Comparison of ENCODE assay signal across 8 cellular contexts in genomic region chr17:4796550-4796915, GRCh38. TPM values are rescaled to one million over a fixed set of nuclear protein-coding genes. Genes with fewer than 3 reads are reported as not detected.
DNase-seq lines count a peak whose midpoint lies in the region; ATAC-seq and TF ChIP-seq lines count a peak whose summit lies in the region.

No MANE protein-coding gene starts in this region.

- H3K36me3 Mint-ChIP-seq in activated CD4-positive, alpha-beta memory T cell treated with anti-CD3 and anti-CD28 coated beads, Interleukin-2, amount 10 ng/mL, durations not matched to agents 7 days and 5 days (ENCODE audit: low read depth): peaks cover 23% of the 10 kb centered on the region

- peak overlapping the region; percentile 91 for H3K27ac Mint-ChIP-seq in activated CD4-positive, alpha-beta memory T cell treated with anti-CD3 and anti-CD28 coated beads, Interleukin-2, amount 10 ng/mL, durations not matched to agents 7 days and 5 days

- peaks cover 22% of the 10 kb centered on the region for H3K36me3 ChIP-seq in HUES64 (ENCODE audit: insufficient read depth, low read length)
- H3K36me3 ChIP-seq in neutrophil: peaks cover 18% of the 10 kb centered on the region

- H3K4me1 ChIP-seq in HUES64 (ENCODE audit: insufficient read depth, low read length): no peaks in the 10 kb centered on the region
- peaks cover 8 to 17% of the 10 kb centered on the region in 2 experiments for H3K4me1 ChIP-seq in neutrophil (ENCODE audit: control insufficient read depth in 1 of 2, insufficient read depth in 1 of 2, low read depth in 1 of 2, low read length in 1 of 2)

- H3K4me1 Mint-ChIP-seq in activated CD4-positive, alpha-beta memory T cell treated with anti-CD3 and anti-CD28 coated beads, Interleukin-2, amount 10 ng/mL, durations not matched to agents 7 days and 5 days: peaks cover 18% of the 10 kb centered on the region

- peaks cover 2% of the 10 kb centered on the region for H3K27me3 Mint-ChIP-seq in activated CD4-positive, alpha-beta memory T cell treated with anti-CD3 and anti-CD28 coated beads, Interleukin-2, amount 10 ng/mL, durations not matched to agents 7 days and 5 days

- no peaks in the 10 kb centered on the region for H3K9me3 ChIP-seq in HUES64 (ENCODE audit: insufficient read depth, low read depth, low read length)
- H3K9me3 ChIP-seq in neutrophil: no peaks in the 10 kb centered on the region

- H3K9me3 Mint-ChIP-seq in activated CD4-positive, alpha-beta memory T cell treated with anti-CD3 and anti-CD28 coated beads, Interleukin-2, amount 10 ng/mL, durations not matched to agents 7 days and 5 days: no peaks in the 10 kb centered on the region

- POLR2A ChIA-PET in activated CD4-positive, alpha-beta memory T cell treated with anti-CD3 and anti-CD28 coated beads, Interleukin-2, amount 10 ng/mL, durations not matched to agents 7 days and 5 days (lab: Charles Lee): interaction anchor here (0.9 to 2.1 kb wide), 9 partner anchors 10 to 653 kb away, joined by 3 to 17 read pairs (median 5); partner anchors contain the start of genes ARRB2, CYB5D2, PLD2 and ZZEF1

- CTCF ChIA-PET in activated CD4-positive, alpha-beta memory T cell treated with anti-CD3 and anti-CD28 coated beads, Interleukin-2, amount 10 ng/mL, durations not matched to agents 7 days and 5 days (lab: Charles Lee): interaction anchor here (0.7 to 1.2 kb wide), 3 partner anchors 10 to 107 kb away, joined by 3 to 4 read pairs (median 3); partner anchors contain the start of genes CHRNE, PLD2 and VMO1

- DNase-seq in D341Med (ENCODE audit: low spot score) (peak; percentile 50), fibroblast of pulmonary artery (ENCODE audit: low read depth) (peak; percentile 40), hippocampal formation (lab: John Stamatoyannopoulos, UW) (no peak)
- peak; percentile 30 for DNase-seq in activated CD4-positive, alpha-beta memory T cell treated with anti-CD3 and anti-CD28 coated beads, Interleukin-2, amount 10 ng/mL, durations not matched to agents 7 days and 5 days

- peak overlapping the region; percentile 98 for H3K4me3 Mint-ChIP-seq in activated CD4-positive, alpha-beta memory T cell treated with anti-CD3 and anti-CD28 coated beads, Interleukin-2, amount 10 ng/mL, durations not matched to agents 7 days and 5 days

- TF ChIP-seq CTCF in fibroblast of pulmonary artery (IDR thresholded peaks at IDR 0.05; ENCODE audit: low read length, missing control alignments) (no peak), neutrophil (IDR thresholded peaks at IDR 0.05) (no peak)

- WGBS in HUES64: 2% methylated on average over 7 of the region's 7 CpGs

- ATAC-seq in GM18868 (IDR thresholded peaks at IDR 0.05; ENCODE audit: unreplicated experiment): no peak
- no peak for ATAC-seq in GM21528 (IDR thresholded peaks at IDR 0.05; ENCODE audit: low FRiP score, unreplicated experiment)

- peaks cover 11% of the 10 kb centered on the region; the same call in 1 of the 2 replicates for H3K27me3 ChIP-seq in HUES64 (ENCODE audit: insufficient read depth, low read length)
- H3K27me3 ChIP-seq in neutrophil: peaks cover 28% of the 10 kb centered on the region

- peak overlapping the region; percentile 91 for H3K9ac ChIP-seq in HUES64 (ENCODE audit: low read depth, low read length)

- peak overlapping the region; percentile 89 for H3K4me3 ChIP-seq in HUES64 (ENCODE audit: low read length)
- H3K4me3 ChIP-seq in fibroblast of pulmonary artery (replicated peaks; ENCODE audit: low read depth, low read length): peak overlapping the region; percentile 100
- peak overlapping the region; percentile 69 to 92 for H3K4me3 ChIP-seq in neutrophil (ENCODE audit: low read depth in 1 of 2, low read length in 1 of 2)

- H3K27ac ChIP-seq in HUES64 (ENCODE audit: low read depth, low read length): peak overlapping the region; percentile 72
- peak overlapping the region; percentile 81 for H3K27ac ChIP-seq in neutrophil

RNA-seq across cellular contexts. Expression of gene PSMB6, which starts 0.6 kb away (rescaled TPM):
- 251 TPM for polyA plus RNA-seq in HUES64 (2013, experiment 1 of 2)
- 255 TPM for polyA plus RNA-seq in HUES64 (2013, experiment 2 of 2)
- total RNA-seq in activated CD4-positive, alpha-beta memory T cell treated with anti-CD3 and anti-CD28 coated beads, Interleukin-2, amount 10 ng/mL, durations not matched to agents 7 days and 5 days: 100 to 1,000 TPM; 118 to 121 TPM

RNA-seq across cellular contexts. Expression of gene GLTPD2, which starts 7.8 kb away (rescaled TPM):
- not detected for polyA plus RNA-seq in HUES64 (2013, experiment 1 of 2)
- not detected for polyA plus RNA-seq in HUES64 (2013, experiment 2 of 2)
- total RNA-seq in activated CD4-positive, alpha-beta memory T cell treated with anti-CD3 and anti-CD28 coated beads, Interleukin-2, amount 10 ng/mL, durations not matched to agents 7 days and 5 days: not detected

RNA-seq across cellular contexts. Expression of gene VMO1, which starts 10.4 kb away (rescaled TPM):
- not detected for polyA plus RNA-seq in HUES64 (2013, experiment 1 of 2)
- not detected for polyA plus RNA-seq in HUES64 (2013, experiment 2 of 2)
- under 1 TPM in 1 of 2 experiments, not detected in 1; 0.40 TPM for total RNA-seq in activated CD4-positive, alpha-beta memory T cell treated with anti-CD3 and anti-CD28 coated beads, Interleukin-2, amount 10 ng/mL, durations not matched to agents 7 days and 5 days

RNA-seq across cellular contexts. Expression of gene PLD2, which starts 10.4 kb away (rescaled TPM):
- polyA plus RNA-seq in HUES64 (2013, experiment 1 of 2): 26.2 TPM
- polyA plus RNA-seq in HUES64 (2013, experiment 2 of 2): 24.0 TPM
- total RNA-seq in activated CD4-positive, alpha-beta memory T cell treated with anti-CD3 and anti-CD28 coated beads, Interleukin-2, amount 10 ng/mL, durations not matched to agents 7 days and 5 days: 10 to 100 TPM; 17.4 to 20.7 TPM

Comparison
In these comparisons a context has a peak if more than half of its experiments do, and no peak if none do; other contexts are left out.
1. DNase-seq: peak in D341Med (single experiment), activated CD4-positive, alpha-beta memory T cell treated with anti-CD3 and anti-CD28 coated beads, Interleukin-2, amount 10 ng/mL, durations not matched to agents 7 days and 5 days (single experiment) and fibroblast of pulmonary artery (single experiment); none in hippocampal formation (0 of 2).
2. Peak in every context shown above with its lines, with median percentiles within 50 percentile points of each other: H3K4me3 ChIP-seq.